In genomic region chr4:75939890-75940691, GRCh38 we compare ENCODE assay signal across 8 cellular contexts. TPM values are rescaled to one million over a fixed set of nuclear protein-coding genes. Genes with fewer than 3 reads are reported as not detected.
DNase-seq lines count a peak whose midpoint lies in the region; ATAC-seq and TF ChIP-seq lines count a peak whose summit lies in the region.

No MANE protein-coding gene starts in this region.

- peak overlapping the region; percentile 98 for H3K4me2 ChIP-seq in DND-41 (ENCODE audit: insufficient read depth, low read length)

- H3K27me3 Mint-ChIP-seq in T-helper 2 cell treated with Interferon-gamma antibody and Interleukin-4, amounts not matched to agents 5 μg/mL and 100 μg/mL, for 36 hours (ENCODE audit: low read depth), result no peaks in the 10 kb centered on the region

- peak; percentile 71 for ATAC-seq in DND-41 (ENCODE audit: insufficient read depth, low read depth)
- peak; percentile 61 for ATAC-seq in GM21360 (IDR thresholded peaks at IDR 0.05; ENCODE audit: unreplicated experiment)

- DNase-seq in DND-41 (peak; percentile 80), HT-29 (ENCODE audit: low spot score) (peak; percentile 62), anterior cingulate cortex (lab: John Stamatoyannopoulos, UW) (peak in 57 of 58 donors; percentile 13 to 85 (median 46)), hepatic stellate cell (ENCODE audit: low spot score) (peak; percentile 84), retina (peak; percentile 92), NCI-H2107 treated with DMSO at 0.1 percent for 48 hours (lab: John Stamatoyannopoulos, UW; ENCODE audit: unreplicated experiment) (no peak)
- DNase-seq in T-helper 2 cell treated with Interferon-gamma antibody and Interleukin-4, amounts not matched to agents 5 μg/mL and 100 μg/mL, for 36 hours (ENCODE audit: low spot score), result peak; percentile 75

- peak overlapping the region; percentile 98 for H3K27ac Mint-ChIP-seq in T-helper 2 cell treated with Interferon-gamma antibody and Interleukin-4, amounts not matched to agents 5 μg/mL and 100 μg/mL, for 36 hours

- H3K36me3 Mint-ChIP-seq in T-helper 2 cell treated with Interferon-gamma antibody and Interleukin-4, amounts not matched to agents 5 μg/mL and 100 μg/mL, for 36 hours (ENCODE audit: low read depth), result peaks cover 29% of the 10 kb centered on the region

- peak overlapping the region; percentile 97 for H3K4me3 Mint-ChIP-seq in T-helper 2 cell treated with Interferon-gamma antibody and Interleukin-4, amounts not matched to agents 5 μg/mL and 100 μg/mL, for 36 hours

- H4K20me1 ChIP-seq in DND-41 (ENCODE audit: insufficient read depth, low read length), result no peaks in the 10 kb centered on the region

- H3K36me3 ChIP-seq in DND-41 (ENCODE audit: insufficient read depth, low read length), result peaks cover 17% of the 10 kb centered on the region

- H3K27ac ChIP-seq in DND-41 (ENCODE audit: low read length), result peak overlapping the region; percentile 78

- H3K4me1 Mint-ChIP-seq in T-helper 2 cell treated with Interferon-gamma antibody and Interleukin-4, amounts not matched to agents 5 μg/mL and 100 μg/mL, for 36 hours (ENCODE audit: low read depth), result peaks cover 18% of the 10 kb centered on the region

- H3K27me3 ChIP-seq in DND-41 (ENCODE audit: insufficient read depth, low read length, poor library complexity), result no peaks in the 10 kb centered on the region

- H3K9me3 ChIP-seq in DND-41 (ENCODE audit: insufficient read depth, low read length, severe bottlenecking), result no peaks in the 10 kb centered on the region

- H3K4me3 ChIP-seq in DND-41 (ENCODE audit: low read depth in 1 of 2, low read length in 2 of 2), result peak overlapping the region; percentile 88 to 97

- H2AFZ ChIP-seq in DND-41 (ENCODE audit: low read depth, low read length), result peak overlapping the region; percentile 86

- peak overlapping the region; percentile 65 for H3K9ac ChIP-seq in DND-41 (ENCODE audit: low read depth, low read length)

- no peaks in the 10 kb centered on the region for H3K9me3 Mint-ChIP-seq in T-helper 2 cell treated with Interferon-gamma antibody and Interleukin-4, amounts not matched to agents 5 μg/mL and 100 μg/mL, for 36 hours

- peaks cover 24% of the 10 kb centered on the region for H3K4me1 ChIP-seq in DND-41 (ENCODE audit: insufficient read depth, low read length)

- H3K79me2 ChIP-seq in DND-41 (ENCODE audit: insufficient read depth, low read length), result no peaks in the 10 kb centered on the region; the same call in 1 of the 2 replicates

- no peak for TF ChIP-seq CTCF in DND-41 (IDR thresholded peaks at IDR 0.05; ENCODE audit: borderline replicate concordance, extremely low read depth, low read length, poor library complexity, severe bottlenecking)

RNA-seq across cellular contexts. Expression of gene NAAA, which starts 0.7 kb away (rescaled TPM):
- total RNA-seq in HT-29 (2014; rRNA removed; shearing (Covaris generic)), result 20.6 and 28.8 TPM in 2 replicates

RNA-seq across cellular contexts. Expression of gene PPEF2, which starts 37.8 kb away (rescaled TPM):
- not detected in 2 replicates for total RNA-seq in HT-29 (2014; rRNA removed; shearing (Covaris generic))

RNA-seq across cellular contexts. Expression of gene SDAD1, which starts 50.7 kb away (rescaled TPM):
- 11.2 and 16.1 TPM in 2 replicates for total RNA-seq in HT-29 (2014; rRNA removed; shearing (Covaris generic))
